In genomic region chr4:165201806-165202205, GRCh38 we compare ENCODE assay signal across 32 cellular contexts.
"Had no signal": no experiment of that assay in that cellular context is flagged by ENCODE, and none has a peak within 500 bp of the region (broad histone marks: within the 10 kb centered on the region; RNA-seq: fewer than 3 reads in every experiment).

No MANE protein-coding gene starts in this region.

- H3K79me2 ChIP-seq: hepatocyte, parathyroid adenoma had no signal

- DNase-seq: activated CD4-positive, alpha-beta T cell treated with anti-CD3 and anti-CD28 coated beads for 48 hours; activated CD4-positive, alpha-beta T cell treated with anti-CD3 and anti-CD28 coated beads, Interleukin-2, amount 50 U/mL, for 48 hours; activated CD8-positive, alpha-beta memory T cell treated with anti-CD3 and anti-CD28 coated beads for 24 hours; activated effector memory CD4-positive, alpha-beta T cell treated with anti-CD3 and anti-CD28 coated beads, Interleukin-2, amount 50 U/mL, for 16 hours; activated naive CD4-positive, alpha-beta T cell treated with anti-CD3 and anti-CD28 coated beads for 36 hours; activated naive CD8-positive, alpha-beta T cell treated with anti-CD3 and anti-CD28 coated beads for 36 hours; brain microvascular endothelial cell; dorsolateral prefrontal cortex; effector memory CD4-positive, alpha-beta T cell; islet precursor cell; midbrain; natural killer cell; occipital lobe; psoas muscle; stimulated activated CD4-positive, alpha-beta T cell treated with anti-CD3 and anti-CD28 coated beads, Interleukin-15, amount 100 ng/mL, for 24 hours; stimulated activated CD4-positive, alpha-beta T cell treated with anti-CD3 and anti-CD28 coated beads, Interleukin-2, amount 100 ng/mL, for 24 hours; stimulated activated naive B cell treated with anti-CD40 and anti-IgM and Interleukin-4, amounts not matched to agents 10 μg/mL and 1 μg/mL and 100 μg/mL, for 72 hours; stomach; T-helper 9 cell; thyroid gland; upper lobe of left lung; WERI-Rb-1 had no signal

- H3K4me1 ChIP-seq: ascending aorta, parathyroid adenoma, psoas muscle had no signal

- H2AFZ ChIP-seq: hepatocyte, neural progenitor cell, parathyroid adenoma had no signal

- ATAC-seq: activated CD4-positive, CD25-positive, alpha-beta regulatory T cell treated with anti-CD3 and anti-CD28 coated beads, Interleukin-2, amount 50 U/mL, for 24 hours; gastroesophageal sphincter; natural killer cell; psoas muscle; stimulated activated naive B cell treated with anti-CD40 and anti-IgM and Interleukin-4, amounts not matched to agents 10 μg/mL and 1 μg/mL and 100 μg/mL, for 72 hours had no signal

- H3K36me3 ChIP-seq: ascending aorta, brain microvascular endothelial cell, gastroesophageal sphincter, neural progenitor cell, right atrium auricular region, stomach, thyroid gland, upper lobe of left lung, vagina, WERI-Rb-1 had no signal

- H3K9ac ChIP-seq: neural progenitor cell, parathyroid adenoma had no signal

- H3K27ac ChIP-seq: ascending aorta, brain microvascular endothelial cell, coronary artery, gastroesophageal sphincter, hepatocyte, neural progenitor cell, parathyroid adenoma, psoas muscle, right atrium auricular region, stomach, thyroid gland, upper lobe of left lung, vagina, WERI-Rb-1 had no signal

- H3K4me2 ChIP-seq: hepatocyte, neural progenitor cell, smooth muscle cell had no signal

- H3K9me3 ChIP-seq: ascending aorta, gastroesophageal sphincter, psoas muscle, right atrium auricular region, stomach, thyroid gland, upper lobe of left lung, vagina had no signal

- H3K27me3 ChIP-seq: ascending aorta, brain microvascular endothelial cell, dorsolateral prefrontal cortex, gastroesophageal sphincter, hepatocyte, right atrium auricular region, stomach, thyroid gland, upper lobe of left lung, vagina had no signal

- H3K4me3 ChIP-seq: ascending aorta, coronary artery, dorsolateral prefrontal cortex, gastroesophageal sphincter, hepatocyte, neural progenitor cell, psoas muscle, right atrium auricular region, smooth muscle cell, stomach, thyroid gland, upper lobe of left lung, vagina had no signal
